ENCODE assay signal across 9 cellular contexts in genomic region chr3:156029208-156029607, GRCh38.
"Had no signal": no experiment of that assay in that cellular context is flagged by ENCODE, and none has a peak within 500 bp of the region (broad histone marks: within the 10 kb centered on the region; RNA-seq: fewer than 3 reads in every experiment).

No MANE protein-coding gene starts in this region.

- ATAC-seq: GM23338, HCT116 had no signal

- H3K4me3 Mint-ChIP-seq: GM23338, H9 had no signal

- H3K4me3 ChIP-seq: GM23248, GM23338 had no signal

- FAIRE-seq: H1, H54 had no signal

- H3K4me2 ChIP-seq: GM23338 had no signal

- H2AFZ ChIP-seq: GM23248, GM23338 had no signal

- H3K27ac Mint-ChIP-seq: GM23338, H9 had no signal

- DNase-seq: GM23248, GOT3, H7, H9, HCEC 1CT had no signal

- H3K27ac ChIP-seq: GM23248 had no signal

- H3K9ac ChIP-seq: GM23248 had no signal

- H3K9me3 Mint-ChIP-seq: GM23338 had no signal
